Comparison of ENCODE assay signal across 32 cellular contexts in the genomic region with DNA sequence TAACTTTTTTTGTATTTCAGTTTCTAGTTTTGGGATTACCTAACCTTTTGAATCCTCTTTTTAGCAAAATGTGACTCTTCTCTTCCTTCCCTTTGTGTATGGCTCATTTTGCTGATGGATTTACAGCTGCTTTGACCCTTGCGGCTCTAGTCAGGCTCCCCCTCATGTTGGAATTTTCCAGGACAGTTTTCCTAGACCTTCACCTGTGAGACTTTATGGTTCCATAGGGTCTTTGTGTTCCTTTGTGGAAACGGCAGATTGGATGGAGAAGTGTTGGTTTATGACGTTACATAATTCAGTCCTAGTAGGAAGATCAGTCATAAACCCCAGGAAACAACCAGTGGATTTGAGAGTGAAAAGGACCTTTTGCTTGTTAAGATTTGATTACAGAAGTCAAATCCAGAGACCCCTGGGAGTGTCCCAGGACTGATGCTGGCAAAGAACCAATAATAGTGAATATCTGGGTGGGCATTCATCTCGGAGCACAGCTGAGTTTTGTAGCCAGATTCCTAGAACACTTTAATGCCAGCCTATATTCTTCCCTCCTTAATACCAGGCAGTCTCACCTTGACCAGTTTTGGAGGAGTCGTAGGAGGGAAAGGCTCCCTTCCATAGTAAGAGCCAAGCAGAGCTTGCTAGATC. TPM values are rescaled to one million over a fixed set of nuclear protein-coding genes. Genes with fewer than 3 reads are reported as not detected.
DNase-seq lines count a peak whose midpoint lies in the region; ATAC-seq lines count a peak whose summit lies in the region.
"Had no signal": no experiment of that assay in that cellular context is flagged by ENCODE, and none has a peak within 500 bp of the region (broad histone marks: within the 10 kb centered on the region; RNA-seq: fewer than 3 reads in every experiment).

No MANE protein-coding gene starts in this region.

- H4K8ac ChIP-seq in mesenchymal stem cell (ENCODE audit: low read length): no peak overlapping the region

- H3K4me3 Mint-ChIP-seq in activated naive CD4-positive, alpha-beta T cell treated with anti-CD3 and anti-CD28 coated beads, Interleukin-2, amount 10 ng/mL, durations not matched to agents 7 days and 5 days: no peak overlapping the region
- H3K4me3 Mint-ChIP-seq: activated CD4-positive, alpha-beta T cell treated with anti-CD3 and anti-CD28 coated beads, Interleukin-2, amount 10 ng/mL, durations not matched to agents 24 days and 14 days; activated naive CD8-positive, alpha-beta T cell; CD8-positive, alpha-beta T cell; naive thymus-derived CD8-positive, alpha-beta T cell; T-cell had no signal

- no peak for ATAC-seq in HG02610 (IDR thresholded peaks at IDR 0.05; ENCODE audit: unreplicated experiment)
- ATAC-seq: CD8-positive, alpha-beta T cell; naive thymus-derived CD8-positive, alpha-beta T cell; T-cell had no signal

- peaks cover 70% of the 10 kb centered on the region for H3K79me2 ChIP-seq in GM23248 (ENCODE audit: insufficient read depth)

- H3K4me2 ChIP-seq in GM23248 (ENCODE audit: unreplicated experiment) (no peak overlapping the region), mesenchymal stem cell (ENCODE audit: low read length, poor library complexity, severe bottlenecking) (no peak overlapping the region)

- no peaks in the 10 kb centered on the region for H3K9me2 ChIP-seq in GM23248 (ENCODE audit: insufficient read depth)

- H3K4ac ChIP-seq in mesenchymal stem cell (ENCODE audit: low read depth in 1 of 2, low read length in 2 of 2): no peak overlapping the region

- H3K9me3 ChIP-seq in GM23248 (ENCODE audit: low read depth): no peaks in the 10 kb centered on the region
- peaks cover 11% of the 10 kb centered on the region for H3K9me3 ChIP-seq in mesenchymal stem cell (ENCODE audit: control insufficient read depth, low read length)
- H3K9me3 ChIP-seq: BE2C, thyroid gland had no signal

- H2AK5ac ChIP-seq in mesenchymal stem cell (ENCODE audit: low read length, severe bottlenecking): no peak overlapping the region

- H3K27ac Mint-ChIP-seq in activated naive CD4-positive, alpha-beta T cell treated with anti-CD3 and anti-CD28 coated beads, Interleukin-2, amount 10 ng/mL, durations not matched to agents 7 days and 5 days: no peak overlapping the region
- H3K27ac Mint-ChIP-seq: activated CD4-positive, alpha-beta T cell treated with anti-CD3 and anti-CD28 coated beads, Interleukin-2, amount 10 ng/mL, durations not matched to agents 24 days and 14 days; activated naive CD8-positive, alpha-beta T cell; CD8-positive, alpha-beta T cell; naive thymus-derived CD8-positive, alpha-beta T cell; T-cell had no signal

- no peak overlapping the region for H2BK120ac ChIP-seq in mesenchymal stem cell (ENCODE audit: low read depth, low read length)

- in situ Hi-C loops in GM23248 (cut with MboI): no loop called here

- no peak overlapping the region for H2BK5ac ChIP-seq in mesenchymal stem cell (ENCODE audit: low read depth, low read length, poor library complexity, severe bottlenecking)

- H3K9ac ChIP-seq in GM23248: no peak overlapping the region
- no peak overlapping the region for H3K9ac ChIP-seq in mesenchymal stem cell (ENCODE audit: low read length)

- H4K91ac ChIP-seq in mesenchymal stem cell (ENCODE audit: low read length): no peak overlapping the region

- H3K27ac ChIP-seq in GM23248 (peak overlapping the region; percentile 94), angular gyrus (ENCODE audit: low read depth, low read length) (peak overlapping the region; percentile 13), mesenchymal stem cell (ENCODE audit: low read length, poor library complexity, severe bottlenecking) (no peak overlapping the region), substantia nigra (ENCODE audit: low read depth, low read length, poor library complexity, severe bottlenecking) (peak overlapping the region; percentile 74)
- H3K27ac ChIP-seq: cardiac muscle cell, coronary artery, esophagus muscularis mucosa, heart right ventricle, SJSA1, thyroid gland had no signal

- H3K4me1 ChIP-seq in GM23248 (ENCODE audit: insufficient read depth) (peaks cover 53% of the 10 kb centered on the region), mesenchymal stem cell (ENCODE audit: control insufficient read depth, insufficient read depth, low read depth, low read length) (no peaks in the 10 kb centered on the region)
- H3K4me1 ChIP-seq: BE2C had no signal

- no peak overlapping the region for H2BK12ac ChIP-seq in mesenchymal stem cell (ENCODE audit: low read length in 2 of 2)

- no peaks in the 10 kb centered on the region for H3K27me3 ChIP-seq in GM23248 (replicated peaks; ENCODE audit: insufficient read depth)
- no peaks in the 10 kb centered on the region for H3K27me3 ChIP-seq in mesenchymal stem cell (ENCODE audit: control insufficient read depth in 1 of 2, insufficient read depth in 1 of 2, low read length in 2 of 2)
- H3K27me3 ChIP-seq: BE2C, cardiac muscle cell, esophagus muscularis mucosa, heart right ventricle, SJSA1, thyroid gland had no signal

- H2BK15ac ChIP-seq in mesenchymal stem cell (ENCODE audit: low read depth, poor library complexity, severe bottlenecking): peak overlapping the region; percentile 19

- H3F3A ChIP-seq in GM23248 (ENCODE audit: insufficient read depth): peaks cover 90% of the 10 kb centered on the region

- H3K23ac ChIP-seq in mesenchymal stem cell (ENCODE audit: low read length in 2 of 2): no peak overlapping the region

- no peak overlapping the region for H3K14ac ChIP-seq in mesenchymal stem cell (ENCODE audit: low read length in 2 of 2)

- H4K20me1 ChIP-seq in GM23248 (ENCODE audit: insufficient read depth): no peaks in the 10 kb centered on the region

- H3K4me1 Mint-ChIP-seq in activated naive CD4-positive, alpha-beta T cell treated with anti-CD3 and anti-CD28 coated beads, Interleukin-2, amount 10 ng/mL, durations not matched to agents 7 days and 5 days: no peaks in the 10 kb centered on the region

- H3K36me3 Mint-ChIP-seq in activated naive CD4-positive, alpha-beta T cell treated with anti-CD3 and anti-CD28 coated beads, Interleukin-2, amount 10 ng/mL, durations not matched to agents 7 days and 5 days: no peaks in the 10 kb centered on the region
- H3K36me3 Mint-ChIP-seq: activated naive CD8-positive, alpha-beta T cell; CD8-positive, alpha-beta T cell; T-cell had no signal

- no peak overlapping the region for H2AFZ ChIP-seq in GM23248
- H2AFZ ChIP-seq in mesenchymal stem cell (ENCODE audit: low read depth, low read length): no peak overlapping the region

- DNase-seq in GM23248 (no peak), mesenchymal stem cell (no peak), substantia nigra (lab: John Stamatoyannopoulos, UW) (peak in 1 of 49 donors; percentile 9)
- DNase-seq in activated CD8-positive, alpha-beta memory T cell treated with anti-CD3 and anti-CD28 coated beads, Interleukin-2, amount 50 U/mL, for 48 hours: no peak
- no peak for DNase-seq in activated naive CD4-positive, alpha-beta T cell treated with anti-CD3 and anti-CD28 coated beads, Interleukin-2, amount 10 ng/mL, durations not matched to agents 7 days and 5 days
- no peak for DNase-seq in stimulated activated CD4-positive, alpha-beta T cell treated with anti-CD3 and anti-CD28 coated beads, Interleukin-2, amount 100 ng/mL, for 24 hours
- DNase-seq: activated CD4-positive, alpha-beta T cell treated with anti-CD3 and anti-CD28 coated beads, Interleukin-2, amount 10 ng/mL, durations not matched to agents 24 days and 14 days; activated CD8-positive, alpha-beta memory T cell treated with anti-CD3 and anti-CD28 coated beads for 24 hours; aorta; BE2C; CD8-positive, alpha-beta T cell; DMS 273 treated with DMSO at 0.1 percent for 48 hours; EL; foreskin fibroblast; heart right ventricle; midbrain; naive thymus-derived CD8-positive, alpha-beta T cell; NCI-H446 treated with DMSO at 0.1 percent for 48 hours; NCI-H82; occipital lobe; RPMI8226; small intestine; stimulated activated naive CD4-positive, alpha-beta T cell treated with Interleukin-2 at 50 U/mL for 16 hours; T-cell; thyroid gland had no signal

- peaks cover 10% of the 10 kb centered on the region for H3K79me1 ChIP-seq in mesenchymal stem cell (replicated peaks; ENCODE audit: low read length, poor library complexity, severe bottlenecking)

- H3K9me3 Mint-ChIP-seq in activated naive CD4-positive, alpha-beta T cell treated with anti-CD3 and anti-CD28 coated beads, Interleukin-2, amount 10 ng/mL, durations not matched to agents 7 days and 5 days: no peaks in the 10 kb centered on the region
- H3K9me3 Mint-ChIP-seq: activated CD4-positive, alpha-beta T cell treated with anti-CD3 and anti-CD28 coated beads, Interleukin-2, amount 10 ng/mL, durations not matched to agents 24 days and 14 days had no signal

- H3K18ac ChIP-seq in mesenchymal stem cell (ENCODE audit: low read depth in 1 of 2, low read length in 2 of 2): no peak overlapping the region

- CTCF ChIA-PET in activated naive CD4-positive, alpha-beta T cell treated with anti-CD3 and anti-CD28 coated beads, Interleukin-2, amount 10 ng/mL, durations not matched to agents 7 days and 5 days (lab: Charles Lee): no interaction called here

- WGBS in GM23248 (ENCODE audit: low coverage in 1 of 2, low lambda C conversion rate in 2 of 2, missing lambda C conversion rate in 2 of 2), 2 experiments: 58 to 66% methylated on average over 5 of the region's 5 CpGs
- 88% methylated on average over 5 of the region's 5 CpGs for WGBS in mesenchymal stem cell

- no peak overlapping the region for H3K4me3 ChIP-seq in GM23248
- H3K4me3 ChIP-seq in mesenchymal stem cell (ENCODE audit: insufficient read depth in 1 of 2, low read depth in 1 of 2, low read length in 2 of 2): no peak overlapping the region
- H3K4me3 ChIP-seq: cardiac muscle cell, coronary artery, esophagus muscularis mucosa, heart right ventricle, SJSA1, thyroid gland had no signal

- no peaks in the 10 kb centered on the region for H3K27me3 Mint-ChIP-seq in activated naive CD4-positive, alpha-beta T cell treated with anti-CD3 and anti-CD28 coated beads, Interleukin-2, amount 10 ng/mL, durations not matched to agents 7 days and 5 days
- H3K27me3 Mint-ChIP-seq: activated CD4-positive, alpha-beta T cell treated with anti-CD3 and anti-CD28 coated beads, Interleukin-2, amount 10 ng/mL, durations not matched to agents 24 days and 14 days; activated naive CD8-positive, alpha-beta T cell had no signal

- H3K36me3 ChIP-seq in GM23248 (ENCODE audit: low read depth) (peaks cover 43% of the 10 kb centered on the region), mesenchymal stem cell (ENCODE audit: control insufficient read depth in 1 of 2, insufficient read depth in 2 of 2, low read depth in 1 of 2, low read length in 2 of 2) (peaks cover 0 to 58% of the 10 kb centered on the region in 2 experiments)
- H3K36me3 ChIP-seq: BE2C, cardiac muscle cell, thyroid gland had no signal

RNA-seq across cellular contexts. Expression of a gene that starts 42.7 kb away (rescaled TPM):
- total RNA-seq in GM23248 (2014; rRNA removed; shearing (Covaris generic)): 43.7 and 48.1 TPM in 2 replicates
- 30.0 and 31.7 TPM in 2 replicates for polyA plus RNA-seq in GM23248 (2016; fragmentation: Nextera tagmentation; extraction: Ambion mirVana)
- 14.7 TPM for polyA plus RNA-seq in mesenchymal stem cell (2013, experiment 1 of 2)
- polyA plus RNA-seq in mesenchymal stem cell (2013, experiment 2 of 2): 13.9 TPM
